8 cellular contexts compared by ENCODE assay signal in the genomic region with DNA sequence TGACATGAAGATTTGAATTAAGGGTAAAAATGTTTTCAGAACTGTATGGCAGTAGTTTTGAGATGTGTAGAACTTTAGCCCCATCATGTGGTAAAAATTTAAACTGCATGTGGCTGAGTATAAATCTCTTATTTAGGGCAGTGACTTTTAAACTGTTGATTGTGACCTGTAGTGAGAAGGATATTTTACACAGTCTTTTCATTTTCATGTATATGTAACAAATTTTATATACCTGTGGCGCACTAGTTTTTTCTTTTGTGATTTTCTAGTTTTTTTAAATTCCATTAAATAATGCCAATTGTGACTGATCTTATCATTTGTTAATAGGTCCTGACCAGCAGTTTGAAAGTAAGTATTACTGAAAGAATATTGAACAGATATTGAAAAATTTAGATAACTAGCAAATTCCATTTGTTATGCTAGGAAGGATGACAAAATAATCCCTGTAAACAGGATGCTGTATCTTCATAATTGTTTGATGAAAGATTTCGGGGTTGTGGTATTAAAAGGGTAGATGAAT. TPM values are rescaled to one million over a fixed set of nuclear protein-coding genes. Genes with fewer than 3 reads are reported as not detected.
DNase-seq lines count a peak whose midpoint lies in the region; ATAC-seq and TF ChIP-seq lines count a peak whose summit lies in the region.

No MANE protein-coding gene starts in this region.

- no peak overlapping the region for H3K27ac ChIP-seq in HL-60 (replicated peaks)
- H3K27ac ChIP-seq in Peyer's patch, result no peak overlapping the region

- peak overlapping the region; percentile 57 for H3K27ac Mint-ChIP-seq in type B pancreatic cell

- H3K27me3 ChIP-seq in HL-60 (ENCODE audit: insufficient read depth, poor library complexity, severe bottlenecking) (no peaks in the 10 kb centered on the region), Peyer's patch (no peaks in the 10 kb centered on the region)

- TF ChIP-seq CTCF in AG04449 (IDR thresholded peaks at IDR 0.05; ENCODE audit: insufficient read depth, low read length, missing control alignments) (peak; percentile 46), HL-60 (IDR thresholded peaks at IDR 0.05; ENCODE audit: insufficient read depth, low read length) (peak; percentile 34), Peyer's patch (IDR thresholded peaks at IDR 0.05) (peak; percentile 81 to 98 (median 93)), type B pancreatic cell (conservative IDR thresholded peaks at IDR 0.05) (peak; percentile 95)

- H3K4me3 Mint-ChIP-seq in type B pancreatic cell, result no peak overlapping the region

- DNase-seq in AG04449 (ENCODE audit: low read depth, low spot score) (no peak), GDM1 (lab: John Stamatoyannopoulos, UW) (peak; percentile 6), HL-60 (ENCODE audit: low read depth in 1 of 2, low spot score in 1 of 2) (peak; percentile 7 to 13), Peyer's patch (no peak), cerebellar cortex (ENCODE audit: low spot score) (peak; percentile 79), left kidney (ENCODE audit: low read depth, low spot score) (peak; percentile 77), type B pancreatic cell (ENCODE audit: extremely low spot score, unreplicated experiment) (no peak)

- H3K36me3 Mint-ChIP-seq in type B pancreatic cell, result peaks cover 11% of the 10 kb centered on the region

- TF ChIP-seq POLR2A in Peyer's patch (IDR thresholded peaks at IDR 0.05), result no peak

- H3K4me1 Mint-ChIP-seq in type B pancreatic cell (ENCODE audit: unreplicated experiment), result peaks cover 7% of the 10 kb centered on the region

- CTCF ChIA-PET in AG04449 (lab: Yijun Ruan, JAX), result interaction anchor here (1.2 to 4.5 kb wide), 3 partner anchors 13 to 320 kb away, joined by 3 to 41 read pairs (median 31); no protein-coding TSS in a partner anchor

- no peaks in the 10 kb centered on the region for H3K27me3 Mint-ChIP-seq in type B pancreatic cell

- no peak overlapping the region for H3K4me3 ChIP-seq in AG04449 (ENCODE audit: low read depth, low read length)
- H3K4me3 ChIP-seq in HL-60 (replicated peaks; ENCODE audit: insufficient read depth, low read length), result no peak overlapping the region
- no peak overlapping the region for H3K4me3 ChIP-seq in Peyer's patch

- no peaks in the 10 kb centered on the region for H3K4me1 ChIP-seq in Peyer's patch

- H3K9me3 Mint-ChIP-seq in type B pancreatic cell, result no peaks in the 10 kb centered on the region

- no peaks in the 10 kb centered on the region for H3K9me3 ChIP-seq in Peyer's patch

- H3K36me3 ChIP-seq in Peyer's patch, result peaks cover 0 to 9% (median 0%) of the 10 kb centered on the region in 3 donors

- POLR2A ChIA-PET in AG04449 (lab: Yijun Ruan, JAX), result no interaction called here

- ATAC-seq in GM21576 (IDR thresholded peaks at IDR 0.05; ENCODE audit: unreplicated experiment), result no peak

RNA-seq across cellular contexts. Expression of a gene that starts 47.2 kb away (rescaled TPM):
- total RNA-seq in Peyer's patch (100 to 1,000 TPM in 1 of 4 donors, 10 to 100 TPM in 3; 67.0 to 191 (median 81.7) TPM), type B pancreatic cell (ENCODE audit: low replicate concordance) (82.4 and 102 TPM in 2 replicates)

Comparison
In these comparisons a context has a peak if more than half of its experiments do, and no peak if none do; other contexts are left out.
1. DNase-seq: peak in GDM1 (single experiment), HL-60 (2 of 2), cerebellar cortex (single experiment) and left kidney (single experiment); none in AG04449 (single experiment), Peyer's patch (0 of 3) and type B pancreatic cell (single experiment).
2. CTCF ChIP-seq: peak in every context shown above with its lines; median percentile 95 in type B pancreatic cell; 93 in Peyer's patch; 46 in AG04449; 34 in HL-60.